23 cellular contexts compared by ENCODE assay signal in the genomic region with DNA sequence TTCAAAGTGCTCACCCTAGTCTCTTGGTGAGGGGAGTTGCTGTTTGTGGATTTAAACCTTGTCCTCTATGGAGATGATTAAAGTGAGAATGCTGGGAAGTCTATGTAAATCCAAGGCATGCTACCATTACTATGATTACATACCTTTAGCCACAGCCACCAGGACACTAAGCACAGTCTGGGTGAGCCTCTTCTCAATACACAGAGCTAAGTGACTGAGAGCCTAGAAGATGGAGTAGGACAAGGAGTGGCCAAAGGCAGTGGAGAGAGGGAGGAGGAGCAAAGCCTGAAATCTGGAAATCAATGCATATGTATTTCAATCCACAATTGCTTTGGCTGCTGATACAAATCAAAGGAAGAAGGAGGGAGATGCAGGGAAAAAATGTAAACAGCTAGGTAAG. TPM values are rescaled to one million over a fixed set of nuclear protein-coding genes. Genes with fewer than 3 reads are reported as not detected.
DNase-seq lines count a peak whose midpoint lies in the region; ATAC-seq and TF ChIP-seq lines count a peak whose summit lies in the region.
"Had no signal": no experiment of that assay in that cellular context is flagged by ENCODE, and none has a peak within 500 bp of the region (broad histone marks: within the 10 kb centered on the region; RNA-seq: fewer than 3 reads in every experiment).

No MANE protein-coding gene starts in this region.

- POLR2A ChIA-PET in activated naive CD8-positive, alpha-beta T cell treated with anti-CD3 and anti-CD28 coated beads, Interleukin-2, amount 10 ng/mL, durations not matched to agents 7 days and 5 days (lab: Charles Lee) = interaction anchor here (1.2 kb wide), 1 partner anchor 8 kb away, joined by 3 read pairs; no protein-coding TSS in a partner anchor

- H3K4me1 ChIP-seq in esophagus muscularis mucosa (no peaks in the 10 kb centered on the region), HAP-1 (no peaks in the 10 kb centered on the region)
- H3K4me1 ChIP-seq: A549; BLaER1 treated with 17β-estradiol and CSF1 and Interleukin-3, amounts not matched to agents 10 nM and 100 nM had no signal

- no peaks in the 10 kb centered on the region for H3K36me3 ChIP-seq in WERI-Rb-1
- H3K36me3 ChIP-seq in esophagus muscularis mucosa = no peaks in the 10 kb centered on the region
- no peaks in the 10 kb centered on the region for H3K36me3 ChIP-seq in HAP-1 (replicated peaks)
- H3K36me3 ChIP-seq: BE2C; BLaER1 treated with 17β-estradiol and CSF1 and Interleukin-3, amounts not matched to agents 10 nM and 100 nM had no signal

- peak overlapping the region; percentile 17 for H3K27ac Mint-ChIP-seq in activated naive CD8-positive, alpha-beta T cell treated with anti-CD3 and anti-CD28 coated beads, Interleukin-2, amount 10 ng/mL, durations not matched to agents 7 days and 5 days
- H3K27ac Mint-ChIP-seq in activated naive CD8-positive, alpha-beta T cell treated with anti-CD3 and anti-CD28 coated beads for 36 hours = no peak overlapping the region
- H3K27ac Mint-ChIP-seq: CD14-positive monocyte; CD4-positive, alpha-beta T cell; CD8-positive, alpha-beta memory T cell had no signal

- peaks cover 10% of the 10 kb centered on the region for H3K36me3 Mint-ChIP-seq in activated naive CD8-positive, alpha-beta T cell treated with anti-CD3 and anti-CD28 coated beads, Interleukin-2, amount 10 ng/mL, durations not matched to agents 7 days and 5 days
- H3K36me3 Mint-ChIP-seq in activated naive CD8-positive, alpha-beta T cell treated with anti-CD3 and anti-CD28 coated beads for 36 hours = no peaks in the 10 kb centered on the region
- H3K36me3 Mint-ChIP-seq: CD14-positive monocyte; CD8-positive, alpha-beta memory T cell had no signal

- no peak for TF ChIP-seq EP300 in esophagus muscularis mucosa (IDR thresholded peaks at IDR 0.05)

- H3K27me3 Mint-ChIP-seq in activated naive CD8-positive, alpha-beta T cell treated with anti-CD3 and anti-CD28 coated beads, Interleukin-2, amount 10 ng/mL, durations not matched to agents 7 days and 5 days = peaks cover 2% of the 10 kb centered on the region
- H3K27me3 Mint-ChIP-seq in activated naive CD8-positive, alpha-beta T cell treated with anti-CD3 and anti-CD28 coated beads for 36 hours = no peaks in the 10 kb centered on the region
- H3K27me3 Mint-ChIP-seq: CD4-positive, alpha-beta T cell had no signal

- peaks cover under 1% of the 10 kb centered on the region for H3K9me3 Mint-ChIP-seq in activated naive CD8-positive, alpha-beta T cell treated with anti-CD3 and anti-CD28 coated beads, Interleukin-2, amount 10 ng/mL, durations not matched to agents 7 days and 5 days
- H3K9me3 Mint-ChIP-seq in activated naive CD8-positive, alpha-beta T cell treated with anti-CD3 and anti-CD28 coated beads for 36 hours = peaks cover under 1% of the 10 kb centered on the region
- H3K9me3 Mint-ChIP-seq: CD4-positive, alpha-beta T cell; CD8-positive, alpha-beta memory T cell had no signal

- TF ChIP-seq CTCF in WERI-Rb-1 (IDR thresholded peaks at IDR 0.05; ENCODE audit: low read depth, low read length) (no peak), esophagus muscularis mucosa (IDR thresholded peaks at IDR 0.05) (no peak)

- ATAC-seq in activated naive CD8-positive, alpha-beta T cell treated with anti-CD3 and anti-CD28 coated beads, Interleukin-2, amount 10 ng/mL, durations not matched to agents 7 days and 5 days (ENCODE audit: low read depth) = no peak
- ATAC-seq: A549, GM12878 had no signal

- H3K27ac ChIP-seq in WERI-Rb-1 (no peak overlapping the region), esophagus muscularis mucosa (replicated peaks in 1 of 4) (no peak overlapping the region)
- H3K27ac ChIP-seq: A549; BLaER1 treated with 17β-estradiol and CSF1 and Interleukin-3, amounts not matched to agents 10 nM and 100 nM had no signal

- H3K4me3 ChIP-seq in WERI-Rb-1 (ENCODE audit: low read depth, low read length) (no peak overlapping the region), esophagus muscularis mucosa (no peak overlapping the region), HAP-1 (no peak overlapping the region)
- H3K4me3 ChIP-seq: A549; BLaER1 treated with 17β-estradiol and CSF1 and Interleukin-3, amounts not matched to agents 10 nM and 100 nM; GM12878 had no signal

- in situ Hi-C loops in HAP-1 (cut with MboI; ENCODE audit: low sequenced_read_pairs) = no loop called here

- H3K9me3 ChIP-seq in WERI-Rb-1 (ENCODE audit: severe bottlenecking) = no peaks in the 10 kb centered on the region
- H3K9me3 ChIP-seq in esophagus muscularis mucosa = no peaks in the 10 kb centered on the region
- no peaks in the 10 kb centered on the region for H3K9me3 ChIP-seq in HAP-1
- H3K9me3 ChIP-seq: A549, BE2C had no signal

- H3K4me1 Mint-ChIP-seq in activated naive CD8-positive, alpha-beta T cell treated with anti-CD3 and anti-CD28 coated beads, Interleukin-2, amount 10 ng/mL, durations not matched to agents 7 days and 5 days = peaks cover 12% of the 10 kb centered on the region
- peaks cover 18% of the 10 kb centered on the region for H3K4me1 Mint-ChIP-seq in activated naive CD8-positive, alpha-beta T cell treated with anti-CD3 and anti-CD28 coated beads for 36 hours
- H3K4me1 Mint-ChIP-seq: CD14-positive monocyte had no signal

- no peak for DNase-seq in activated naive CD8-positive, alpha-beta T cell treated with anti-CD3 and anti-CD28 coated beads, Interleukin-2, amount 10 ng/mL, durations not matched to agents 7 days and 5 days
- no peak for DNase-seq in activated naive CD8-positive, alpha-beta T cell treated with anti-CD3 and anti-CD28 coated beads for 36 hours
- peak; percentile 34 for DNase-seq in WERI-Rb-1
- DNase-seq in esophagus muscularis mucosa (ENCODE audit: extremely low spot score) = peak; percentile 50
- DNase-seq in HAP-1 (ENCODE audit: low spot score in 2 of 2) = no peak
- no peak for DNase-seq in NCI-H345 (lab: John Stamatoyannopoulos, UW)
- DNase-seq in T-helper 1 cell = no peak
- DNase-seq: 8988T; ACHN; AML-193; BE2C; CD4-positive, alpha-beta T cell; CD8-positive, alpha-beta memory T cell; DMS 273 treated with DMSO at 0.1 percent for 48 hours; DMS79; EL; GDM1; GOT3; HCEC 1CT had no signal

- no peak for TF ChIP-seq POLR2A in esophagus muscularis mucosa (IDR thresholded peaks at IDR 0.05; ENCODE audit: low read depth)

- H3K27me3 ChIP-seq in WERI-Rb-1 (ENCODE audit: insufficient read depth, low read depth, severe bottlenecking) (no peaks in the 10 kb centered on the region), esophagus muscularis mucosa (no peaks in the 10 kb centered on the region), HAP-1 (ENCODE audit: low read depth) (peaks cover 19% of the 10 kb centered on the region)
- H3K27me3 ChIP-seq: BLaER1 treated with 17β-estradiol and CSF1 and Interleukin-3, amounts not matched to agents 10 nM and 100 nM had no signal

- H3K4me3 Mint-ChIP-seq in activated naive CD8-positive, alpha-beta T cell treated with anti-CD3 and anti-CD28 coated beads, Interleukin-2, amount 10 ng/mL, durations not matched to agents 7 days and 5 days = no peak overlapping the region
- H3K4me3 Mint-ChIP-seq in activated naive CD8-positive, alpha-beta T cell treated with anti-CD3 and anti-CD28 coated beads for 36 hours = no peak overlapping the region
- H3K4me3 Mint-ChIP-seq: CD14-positive monocyte; CD4-positive, alpha-beta T cell; CD8-positive, alpha-beta memory T cell had no signal

- intact Hi-C loops in esophagus muscularis mucosa (cut with DNase I) = no loop called here

RNA-seq across cellular contexts. Expression of a gene that starts 12.7 kb away (rescaled TPM):
- total RNA-seq in activated naive CD8-positive, alpha-beta T cell treated with anti-CD3 and anti-CD28 coated beads, Interleukin-2, amount 10 ng/mL, durations not matched to agents 7 days and 5 days = 10 to 100 TPM; 19.8 to 21.4 TPM
- 10 to 100 TPM; 12.3 to 13.7 TPM for total RNA-seq in activated naive CD8-positive, alpha-beta T cell treated with anti-CD3 and anti-CD28 coated beads for 36 hours
- total RNA-seq in esophagus muscularis mucosa = 10 to 100 TPM in 3 of 4 donors, 1 to 10 TPM in 1; 9.1 to 16.8 (median 13.3) TPM

Comparison
In these comparisons a context has a peak if more than half of its experiments do, and no peak if none do; other contexts are left out.
1. DNase-seq: peak in WERI-Rb-1 (single experiment) and esophagus muscularis mucosa (single experiment); none in activated naive CD8-positive, alpha-beta T cell treated with anti-CD3 and anti-CD28 coated beads, Interleukin-2, amount 10 ng/mL, durations not matched to agents 7 days and 5 days (single experiment), activated naive CD8-positive, alpha-beta T cell treated with anti-CD3 and anti-CD28 coated beads for 36 hours (single experiment), HAP-1 (0 of 2), NCI-H345 (single experiment) and T-helper 1 cell (0 of 5).